Comparison of ENCODE assay signal across 10 cellular contexts in genomic region chr1:1326075-1326605, GRCh38.
DNase-seq lines count a peak whose midpoint lies in the region; ATAC-seq and TF ChIP-seq lines count a peak whose summit lies in the region.
"Had no signal": no experiment of that assay in that cellular context is flagged by ENCODE, and none has a peak within 500 bp of the region (broad histone marks: within the 10 kb centered on the region; RNA-seq: fewer than 3 reads in every experiment).

No MANE protein-coding gene starts in this region.

- peak overlapping the region; percentile 89 for H3K4me3 ChIP-seq in HFF-Myc (replicated peaks; ENCODE audit: low read depth, low read length)
- H3K4me3 ChIP-seq in adipocyte (ENCODE audit: low read length) = peak overlapping the region; percentile 85

- ATAC-seq in memory B cell (ENCODE audit: low read depth) = no peak

- H3K9ac ChIP-seq in adipocyte (ENCODE audit: low read length) = peak overlapping the region; percentile 91

- H3K9me3 Mint-ChIP-seq in memory B cell = no peaks in the 10 kb centered on the region

- no peaks in the 10 kb centered on the region for H3K27me3 ChIP-seq in adipocyte (replicated peaks; ENCODE audit: control insufficient read depth, insufficient read depth, low read length)

- no peaks in the 10 kb centered on the region for H3K27me3 Mint-ChIP-seq in memory B cell

- H3K36me3 Mint-ChIP-seq in memory B cell = peaks cover 2% of the 10 kb centered on the region

- peaks cover 6% of the 10 kb centered on the region for H3K36me3 ChIP-seq in adipocyte (ENCODE audit: control insufficient read depth, insufficient read depth, low read length, severe bottlenecking)

- H3K9me3 ChIP-seq in adipocyte (ENCODE audit: control insufficient read depth, low read length) = no peaks in the 10 kb centered on the region

- peaks cover 30% of the 10 kb centered on the region for H3K4me1 ChIP-seq in adipocyte (ENCODE audit: control insufficient read depth, insufficient read depth, low read length)

- H3K27ac Mint-ChIP-seq in memory B cell = peak overlapping the region; percentile 45

- H3K27ac ChIP-seq in 22Rv1 (peak overlapping the region; percentile 90), caudate nucleus (ENCODE audit: low read depth, low read length) (no peak overlapping the region)

- H3K4me3 Mint-ChIP-seq in memory B cell = peak overlapping the region; percentile 95

- H3K4me1 Mint-ChIP-seq in memory B cell = peaks cover 24% of the 10 kb centered on the region

- TF ChIP-seq CTCF in 22Rv1 (IDR thresholded peaks at IDR 0.05) (no peak), HFF-Myc (IDR thresholded peaks at IDR 0.05; ENCODE audit: low read depth, low read length, missing control alignments) (no peak)

- DNase-seq in HFF-Myc (ENCODE audit: extremely low read depth, low read depth) (no peak), adipocyte (ENCODE audit: low read depth) (no peak), memory B cell (ENCODE audit: low spot score in 2 of 2) (no peak), caudate nucleus (lab: John Stamatoyannopoulos, UW) (no peak), AG08395 (ENCODE audit: low spot score) (no peak), NCI-H510A (lab: John Stamatoyannopoulos, UW) (no peak)
- no peak for DNase-seq in effector CD4-positive, alpha-beta T cell
- DNase-seq: kidney glomerular epithelial cell, NCI-H187 had no signal
